Comparison of ENCODE assay signal across 12 cellular contexts in the genomic region with DNA sequence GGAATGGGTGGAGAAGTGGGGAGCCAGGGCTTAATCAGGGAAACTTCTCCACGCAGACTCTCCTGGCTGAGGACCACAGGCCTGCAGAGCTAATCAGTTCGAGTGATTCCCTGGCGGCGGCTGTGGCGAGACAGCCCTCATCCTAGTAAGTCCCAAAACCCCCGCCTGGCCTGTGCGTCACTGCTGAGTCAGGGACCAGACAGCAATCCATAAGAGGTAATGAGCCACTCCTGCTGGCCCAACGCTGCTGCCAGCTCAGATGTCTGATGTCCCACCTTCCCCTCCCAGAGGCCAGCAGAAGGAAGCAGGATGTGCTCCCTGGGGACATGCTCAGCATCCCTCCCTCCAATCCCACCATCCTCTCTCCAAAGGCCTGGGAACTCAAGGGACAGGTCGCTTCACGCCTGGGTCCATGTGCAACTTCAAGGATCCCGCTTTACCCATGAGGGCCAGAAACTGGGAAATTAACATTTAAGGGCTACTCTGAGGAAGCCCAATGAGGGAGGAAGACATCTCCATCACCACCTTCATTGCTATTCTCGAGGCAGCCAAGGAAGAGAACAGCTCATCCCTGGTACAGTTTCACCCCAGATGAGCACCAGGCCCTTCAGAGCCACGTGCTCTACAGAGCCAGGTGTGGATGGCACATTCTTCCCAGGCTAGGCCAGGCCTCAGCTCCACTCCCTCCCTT. TPM values are rescaled to one million over a fixed set of nuclear protein-coding genes. Genes with fewer than 3 reads are reported as not detected.
DNase-seq lines count a peak whose midpoint lies in the region; ATAC-seq lines count a peak whose summit lies in the region.
"Had no signal": no experiment of that assay in that cellular context is flagged by ENCODE, and none has a peak within 500 bp of the region (broad histone marks: within the 10 kb centered on the region; RNA-seq: fewer than 3 reads in every experiment).

No MANE protein-coding gene starts in this region.

- peak; percentile 7 for DNase-seq in GOT3 (lab: John Stamatoyannopoulos, UW)
- peak; percentile 94 for DNase-seq in T1000 (lab: John Stamatoyannopoulos, UW)
- DNase-seq in fibroblast of peridontal ligament (ENCODE audit: extremely low read depth) = peak; percentile 94
- peak; percentile 91 for DNase-seq in stromal cell of bone marrow (ENCODE audit: low read depth)
- no peak for DNase-seq in ureter (ENCODE audit: low spot score)
- DNase-seq in activated T-helper 1 cell treated with anti-CD3 and anti-CD28 coated beads, Interleukin-12 subunit alpha, Interleukin-12 subunit beta, Interleukin-2, Interleukin-4 antibody, amounts not matched to agents 30 ng/mL and 10 ng/mL and 1 ng/mL, durations not matched to agents 14 hours and 24 hours and 36 hours (ENCODE audit: low spot score) = no peak
- DNase-seq: activated CD8-positive, alpha-beta memory T cell treated with anti-CD3 and anti-CD28 coated beads, Interleukin-2, amount 50 U/mL, for 48 hours; heart right ventricle; midbrain; NCI-H1436 treated with DMSO at 0.1 percent for 48 hours; small intestine had no signal

- H3K4me1 Mint-ChIP-seq in stimulated activated memory B cell treated with anti-CD40 and anti-IgM and Interleukin-4, amounts not matched to agents 10 μg/mL and 1 μg/mL and 100 μg/mL, for 72 hours = peaks cover 23% of the 10 kb centered on the region
- peaks cover 19% of the 10 kb centered on the region for H3K4me1 Mint-ChIP-seq in activated T-helper 1 cell treated with anti-CD3 and anti-CD28 coated beads, Interleukin-12 subunit alpha, Interleukin-12 subunit beta, Interleukin-2, Interleukin-4 antibody, amounts not matched to agents 30 ng/mL and 10 ng/mL and 1 ng/mL, durations not matched to agents 14 hours and 24 hours and 36 hours (ENCODE audit: low read depth)

- H3K27ac Mint-ChIP-seq in stimulated activated memory B cell treated with anti-CD40 and anti-IgM and Interleukin-4, amounts not matched to agents 10 μg/mL and 1 μg/mL and 100 μg/mL, for 72 hours = no peak overlapping the region
- H3K27ac Mint-ChIP-seq in activated T-helper 1 cell treated with anti-CD3 and anti-CD28 coated beads, Interleukin-12 subunit alpha, Interleukin-12 subunit beta, Interleukin-2, Interleukin-4 antibody, amounts not matched to agents 30 ng/mL and 10 ng/mL and 1 ng/mL, durations not matched to agents 14 hours and 24 hours and 36 hours = no peak overlapping the region

- H3K9me3 Mint-ChIP-seq in stimulated activated memory B cell treated with anti-CD40 and anti-IgM and Interleukin-4, amounts not matched to agents 10 μg/mL and 1 μg/mL and 100 μg/mL, for 72 hours = no peaks in the 10 kb centered on the region
- no peaks in the 10 kb centered on the region for H3K9me3 Mint-ChIP-seq in activated T-helper 1 cell treated with anti-CD3 and anti-CD28 coated beads, Interleukin-12 subunit alpha, Interleukin-12 subunit beta, Interleukin-2, Interleukin-4 antibody, amounts not matched to agents 30 ng/mL and 10 ng/mL and 1 ng/mL, durations not matched to agents 14 hours and 24 hours and 36 hours

- H3K27me3 Mint-ChIP-seq in stimulated activated memory B cell treated with anti-CD40 and anti-IgM and Interleukin-4, amounts not matched to agents 10 μg/mL and 1 μg/mL and 100 μg/mL, for 72 hours = no peaks in the 10 kb centered on the region
- H3K27me3 Mint-ChIP-seq in activated T-helper 1 cell treated with anti-CD3 and anti-CD28 coated beads, Interleukin-12 subunit alpha, Interleukin-12 subunit beta, Interleukin-2, Interleukin-4 antibody, amounts not matched to agents 30 ng/mL and 10 ng/mL and 1 ng/mL, durations not matched to agents 14 hours and 24 hours and 36 hours (ENCODE audit: insufficient read depth) = no peaks in the 10 kb centered on the region

- ATAC-seq in stimulated activated memory B cell treated with anti-CD40 and anti-IgM and Interleukin-4, amounts not matched to agents 10 μg/mL and 1 μg/mL and 100 μg/mL, for 72 hours = no peak
- ATAC-seq: heart right ventricle had no signal

- intact Hi-C loops in activated T-helper 1 cell treated with anti-CD3 and anti-CD28 coated beads, Interleukin-12 subunit alpha, Interleukin-12 subunit beta, Interleukin-2, Interleukin-4 antibody, amounts not matched to agents 30 ng/mL and 10 ng/mL and 1 ng/mL, durations not matched to agents 14 hours and 24 hours and 36 hours (cut with micrococcal nuclease) = no loop called here

- H3K4me3 Mint-ChIP-seq in stimulated activated memory B cell treated with anti-CD40 and anti-IgM and Interleukin-4, amounts not matched to agents 10 μg/mL and 1 μg/mL and 100 μg/mL, for 72 hours = no peak overlapping the region
- H3K4me3 Mint-ChIP-seq in activated T-helper 1 cell treated with anti-CD3 and anti-CD28 coated beads, Interleukin-12 subunit alpha, Interleukin-12 subunit beta, Interleukin-2, Interleukin-4 antibody, amounts not matched to agents 30 ng/mL and 10 ng/mL and 1 ng/mL, durations not matched to agents 14 hours and 24 hours and 36 hours = no peak overlapping the region

- H3K36me3 Mint-ChIP-seq in stimulated activated memory B cell treated with anti-CD40 and anti-IgM and Interleukin-4, amounts not matched to agents 10 μg/mL and 1 μg/mL and 100 μg/mL, for 72 hours = peaks cover 71% of the 10 kb centered on the region
- peaks cover 56% of the 10 kb centered on the region for H3K36me3 Mint-ChIP-seq in activated T-helper 1 cell treated with anti-CD3 and anti-CD28 coated beads, Interleukin-12 subunit alpha, Interleukin-12 subunit beta, Interleukin-2, Interleukin-4 antibody, amounts not matched to agents 30 ng/mL and 10 ng/mL and 1 ng/mL, durations not matched to agents 14 hours and 24 hours and 36 hours (ENCODE audit: low read depth)

RNA-seq across cellular contexts. Expression of gene ACLY, which starts 7.9 kb away (rescaled TPM):
- total RNA-seq in ureter = 94.2 TPM
- 200 and 211 TPM in 2 replicates for total RNA-seq in activated T-helper 1 cell treated with anti-CD3 and anti-CD28 coated beads, Interleukin-12 subunit alpha, Interleukin-12 subunit beta, Interleukin-2, Interleukin-4 antibody, amounts not matched to agents 30 ng/mL and 10 ng/mL and 1 ng/mL, durations not matched to agents 14 hours and 24 hours and 36 hours

RNA-seq across cellular contexts. Expression of gene ODAD4, which starts 19.6 kb away (rescaled TPM):
- total RNA-seq in ureter = 0.75 TPM
- 0.39 and 0.73 TPM in 2 replicates for total RNA-seq in activated T-helper 1 cell treated with anti-CD3 and anti-CD28 coated beads, Interleukin-12 subunit alpha, Interleukin-12 subunit beta, Interleukin-2, Interleukin-4 antibody, amounts not matched to agents 30 ng/mL and 10 ng/mL and 1 ng/mL, durations not matched to agents 14 hours and 24 hours and 36 hours

RNA-seq across cellular contexts. Expression of gene KLHL11, which starts 45.6 kb away (rescaled TPM):
- 15.6 TPM for total RNA-seq in ureter
- total RNA-seq in activated T-helper 1 cell treated with anti-CD3 and anti-CD28 coated beads, Interleukin-12 subunit alpha, Interleukin-12 subunit beta, Interleukin-2, Interleukin-4 antibody, amounts not matched to agents 30 ng/mL and 10 ng/mL and 1 ng/mL, durations not matched to agents 14 hours and 24 hours and 36 hours = 20.0 and 21.7 TPM in 2 replicates

RNA-seq across cellular contexts. Expression of gene CNP, which starts 55.7 kb away (rescaled TPM):
- total RNA-seq in ureter = 45.7 TPM
- total RNA-seq in activated T-helper 1 cell treated with anti-CD3 and anti-CD28 coated beads, Interleukin-12 subunit alpha, Interleukin-12 subunit beta, Interleukin-2, Interleukin-4 antibody, amounts not matched to agents 30 ng/mL and 10 ng/mL and 1 ng/mL, durations not matched to agents 14 hours and 24 hours and 36 hours = 89.1 and 89.8 TPM in 2 replicates

Comparison
In these comparisons a context has a peak if more than half of its experiments do, and no peak if none do; other contexts are left out.
1. DNase-seq: peak in GOT3 (single experiment), T1000 (single experiment), fibroblast of peridontal ligament (single experiment) and stromal cell of bone marrow (single experiment); none in ureter (single experiment) and activated T-helper 1 cell treated with anti-CD3 and anti-CD28 coated beads, Interleukin-12 subunit alpha, Interleukin-12 subunit beta, Interleukin-2, Interleukin-4 antibody, amounts not matched to agents 30 ng/mL and 10 ng/mL and 1 ng/mL, durations not matched to agents 14 hours and 24 hours and 36 hours (single experiment).